Comparison of ENCODE assay signal across 27 cellular contexts in the genomic region with DNA sequence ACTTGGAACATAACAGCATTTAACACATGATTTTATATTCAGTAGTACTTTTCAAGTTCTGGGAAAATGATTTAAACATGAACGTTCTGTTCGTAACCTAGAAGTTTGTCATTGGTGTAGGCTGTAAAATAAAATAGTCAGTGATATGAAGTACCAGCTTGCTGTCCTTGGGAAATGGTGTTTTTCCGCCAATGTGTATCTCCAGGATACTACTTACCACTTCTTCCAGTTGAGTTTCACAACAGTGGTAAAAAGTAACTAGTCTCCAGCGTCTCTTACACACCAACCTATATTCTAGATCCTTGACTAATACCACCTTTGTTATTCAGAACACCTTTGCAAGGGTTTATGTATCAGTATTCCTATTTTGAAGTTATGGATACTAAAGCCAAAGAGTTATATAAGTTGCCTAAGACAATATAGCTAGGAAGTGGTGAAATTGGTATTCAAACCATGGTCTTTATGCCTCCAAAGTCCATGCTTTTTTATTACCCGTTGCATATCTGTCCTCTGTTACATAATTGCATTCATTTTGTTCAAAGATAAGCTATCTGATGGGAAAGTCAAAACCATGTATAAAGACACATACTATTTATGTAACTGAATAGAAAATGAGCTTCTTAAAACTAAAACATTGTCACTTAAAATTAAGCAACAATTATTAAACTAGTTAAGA. TPM values are rescaled to one million over a fixed set of nuclear protein-coding genes. Genes with fewer than 3 reads are reported as not detected.
A peak's percentile ranks its signal among the peaks of the same experiment; 100 is the strongest.
DNase-seq lines count a peak whose midpoint lies in the region; ATAC-seq and TF ChIP-seq lines count a peak whose summit lies in the region.
"Had no signal": no experiment of that assay in that cellular context is flagged by ENCODE, and none has a peak within 500 bp of the region (broad histone marks: within the 10 kb centered on the region; RNA-seq: fewer than 3 reads in every experiment).

No MANE protein-coding gene starts in this region.

- BruUV-seq in mammary epithelial cell (replicated peaks; lab: Mats Ljungman, UMichigan) (no TSS peak), A673 (replicated peaks; lab: Mats Ljungman, UMichigan) (no TSS peak)

- no peak for DNase-seq in breast epithelium (ENCODE audit: low spot score in 2 of 2)
- DNase-seq in mammary epithelial cell, result no peak
- no peak for DNase-seq in A673 (ENCODE audit: low spot score)
- peak; percentile 22 for DNase-seq in colonic mucosa
- no peak for DNase-seq in NCI-H1092 treated with DMSO at 0.1 percent for 48 hours (lab: John Stamatoyannopoulos, UW)
- no peak for DNase-seq in T-helper 1 cell
- DNase-seq: Calu3; DMS79 treated with DMSO at 0.1 percent for 48 hours; GF-D8; Kasumi-1; MV-4-11; NCI-H1105 treated with DMSO at 0.1 percent for 48 hours; NCI-H146; NCI-H1930; NCI-H446; NCI-H524 treated with DMSO at 0.1 percent for 48 hours; NCI-H774; NK-92 treated with Interleukin-12 subunit alpha and Interleukin-12 subunit beta, amount 100 ng/mL, for 24 hours; PC-9; SHP77 had no signal

- H2AFZ ChIP-seq in mammary epithelial cell (ENCODE audit: low read depth, low read length), result no peak overlapping the region
- H2AFZ ChIP-seq: PC-9 had no signal

- H3K36me3 ChIP-seq in breast epithelium (no peaks in the 10 kb centered on the region), mammary epithelial cell (ENCODE audit: insufficient read depth, low read length) (no peaks in the 10 kb centered on the region), A673 (ENCODE audit: insufficient read depth, low read length, poor library complexity, severe bottlenecking) (peaks cover 96% of the 10 kb centered on the region), colonic mucosa (no peaks in the 10 kb centered on the region), mucosa of rectum (ENCODE audit: control insufficient read depth in 2 of 2, insufficient read depth in 2 of 2, low read length in 2 of 2) (no peaks in the 10 kb centered on the region)

- no peak for TF ChIP-seq POLR2A in breast epithelium (IDR thresholded peaks at IDR 0.05)

- no peaks in the 10 kb centered on the region for H4K20me1 ChIP-seq in mammary epithelial cell (ENCODE audit: insufficient read depth, low read length)

- H3K9ac ChIP-seq in mammary epithelial cell (ENCODE audit: insufficient read depth, low read length) (no peak overlapping the region), colonic mucosa (ENCODE audit: low read depth in 2 of 2, low read length in 2 of 2) (peak overlapping the region in 1 of 2 donors; percentile 63), mucosa of rectum (ENCODE audit: low read depth in 1 of 2, low read length in 2 of 2) (peak overlapping the region in 1 of 2 donors; percentile 1)

- H3K9me3 ChIP-seq in breast epithelium (no peaks in the 10 kb centered on the region), mammary epithelial cell (replicated peaks; ENCODE audit: insufficient read depth, low read length) (no peaks in the 10 kb centered on the region), A673 (ENCODE audit: low read depth, low read length, poor library complexity, severe bottlenecking) (peaks cover 13% of the 10 kb centered on the region), colonic mucosa (no peaks in the 10 kb centered on the region), mucosa of rectum (ENCODE audit: control insufficient read depth in 2 of 2, low read length in 2 of 2) (no peaks in the 10 kb centered on the region)

- no peak overlapping the region for H3K4me2 ChIP-seq in mammary epithelial cell (ENCODE audit: insufficient read depth, low read depth, low read length)
- H3K4me2 ChIP-seq: PC-9 had no signal

- H3K4me1 ChIP-seq in breast epithelium, result no peaks in the 10 kb centered on the region
- no peaks in the 10 kb centered on the region for H3K4me1 ChIP-seq in mammary epithelial cell (ENCODE audit: insufficient read depth, low read length)
- H3K4me1 ChIP-seq in A673 (ENCODE audit: insufficient read depth, low read length, poor library complexity, severe bottlenecking), result peaks cover 56% of the 10 kb centered on the region
- no peaks in the 10 kb centered on the region for H3K4me1 ChIP-seq in colonic mucosa
- H3K4me1 ChIP-seq in mucosa of rectum (ENCODE audit: control insufficient read depth in 2 of 2, insufficient read depth in 2 of 2, low read length in 2 of 2), result peaks cover 9 to 19% of the 10 kb centered on the region in 2 donors

- peak overlapping the region; percentile 3 to 50 for H3K27ac ChIP-seq in breast epithelium
- H3K27ac ChIP-seq in mammary epithelial cell (ENCODE audit: insufficient read depth, low read depth, low read length), result no peak overlapping the region
- H3K27ac ChIP-seq in A673 (ENCODE audit: low read depth, low read length, poor library complexity, severe bottlenecking), result peak overlapping the region; percentile 71
- H3K27ac ChIP-seq in colonic mucosa, result peak overlapping the region; percentile 83
- peak overlapping the region; percentile 74 to 75 for H3K27ac ChIP-seq in mucosa of rectum (ENCODE audit: low read depth in 2 of 2, low read length in 2 of 2)
- H3K27ac ChIP-seq: PC-9 had no signal

- WGBS in mammary epithelial cell (ENCODE audit: low coverage, missing lambda C conversion rate), result 95% methylated on average over 5 of the region's 5 CpGs

- no peaks in the 10 kb centered on the region for H3K79me2 ChIP-seq in mammary epithelial cell (ENCODE audit: insufficient read depth, low read length)

- no peak overlapping the region for H3K4me3 ChIP-seq in breast epithelium
- H3K4me3 ChIP-seq in mammary epithelial cell (replicated peaks in 1 of 3; ENCODE audit: insufficient read depth in 1 of 3, low read depth in 2 of 3, low read length in 3 of 3), result no peak overlapping the region
- H3K4me3 ChIP-seq in A673 (ENCODE audit: low read depth, low read length, poor library complexity, severe bottlenecking), result peak overlapping the region; percentile 23
- H3K4me3 ChIP-seq in colonic mucosa, result no peak overlapping the region
- peak overlapping the region in 1 of 2 donors; percentile 27 for H3K4me3 ChIP-seq in mucosa of rectum (ENCODE audit: low read length in 2 of 2)
- H3K4me3 ChIP-seq: K562, PC-9 had no signal

- dilution Hi-C loops in mammary epithelial cell (cut with HindIII; ENCODE audit: low sequenced_read_pairs), result no loop called here

- intact Hi-C loops in breast epithelium (cut with DNase I; ENCODE audit: low total_unique reads), result no loop called here
- intact Hi-C loops in mammary epithelial cell (cut with micrococcal nuclease), result no loop called here
- intact Hi-C loops in A673 (cut with micrococcal nuclease; ENCODE audit: unreplicated experiment), result no loop called here
- intact Hi-C loops in colonic mucosa (cut with DNase I), result no loop called here

- no peaks in the 10 kb centered on the region for H3K27me3 ChIP-seq in breast epithelium
- H3K27me3 ChIP-seq in mammary epithelial cell (ENCODE audit: insufficient read depth, low read length), result no peaks in the 10 kb centered on the region
- H3K27me3 ChIP-seq in A673 (replicated peaks; ENCODE audit: insufficient read depth, low read depth, low read length, poor library complexity), result no peaks in the 10 kb centered on the region
- H3K27me3 ChIP-seq in colonic mucosa, result no peaks in the 10 kb centered on the region
- H3K27me3 ChIP-seq in mucosa of rectum (ENCODE audit: control insufficient read depth in 2 of 2, insufficient read depth in 2 of 2, low read length in 2 of 2), result no peaks in the 10 kb centered on the region

- CTCF ChIA-PET in mammary epithelial cell (lab: Charles Lee; ENCODE audit: low non-redundant PET) (no interaction called here), A673 (lab: Charles Lee) (interaction anchor here (0.5 kb wide), 1 partner anchor 57 kb away, joined by 3 read pairs; no protein-coding TSS in a partner anchor)

- TF ChIP-seq CTCF in breast epithelium (IDR thresholded peaks at IDR 0.05) (no peak), mammary epithelial cell (conservative IDR thresholded peaks at IDR 0.05 in 1 of 2, IDR thresholded peaks at IDR 0.05 in 1 of 2; ENCODE audit: extremely low read depth in 1 of 2, insufficient read depth in 1 of 2, low read depth in 1 of 2, low read length in 2 of 2) (no peak), A673 (conservative IDR thresholded peaks at IDR 0.05; ENCODE audit: low read depth, low read length) (no peak), colonic mucosa (IDR thresholded peaks at IDR 0.05) (no peak)

- POLR2A ChIA-PET in A673 (lab: Charles Lee; ENCODE audit: low non-redundant PET), result no interaction called here

- in situ Hi-C loops in mammary epithelial cell (cut with MboI; ENCODE audit: low sequenced_read_pairs in 2 of 2), result no loop called here

- no peak for ATAC-seq in GM21619 (IDR thresholded peaks at IDR 0.05; ENCODE audit: unreplicated experiment)
- ATAC-seq: K562 had no signal

RNA-seq across cellular contexts. Expression of gene HOOK1, which starts 43.1 kb away (rescaled TPM):
- 10 to 100 TPM in 2 of 3 donors, under 1 TPM in 1; 0.16 to 33.7 (median 12.5) TPM for total RNA-seq in breast epithelium
- 1 to 10 TPM; 3.8 to 9.6 TPM for total RNA-seq in mammary epithelial cell
- 1.9 TPM for polyA plus RNA-seq in mammary epithelial cell
- 0.52 TPM for polyA minus RNA-seq in mammary epithelial cell
- 272 and 293 TPM in 2 replicates for total RNA-seq in A673 (2021)
- total RNA-seq in colonic mucosa, result 10 to 100 TPM; 42.4 to 47.8 TPM
- total RNA-seq: HT1080, RPMI7951, SK-MEL-5 had no signal
- polyA plus RNA-seq: BJ, K562 had no signal
